In the genomic region with DNA sequence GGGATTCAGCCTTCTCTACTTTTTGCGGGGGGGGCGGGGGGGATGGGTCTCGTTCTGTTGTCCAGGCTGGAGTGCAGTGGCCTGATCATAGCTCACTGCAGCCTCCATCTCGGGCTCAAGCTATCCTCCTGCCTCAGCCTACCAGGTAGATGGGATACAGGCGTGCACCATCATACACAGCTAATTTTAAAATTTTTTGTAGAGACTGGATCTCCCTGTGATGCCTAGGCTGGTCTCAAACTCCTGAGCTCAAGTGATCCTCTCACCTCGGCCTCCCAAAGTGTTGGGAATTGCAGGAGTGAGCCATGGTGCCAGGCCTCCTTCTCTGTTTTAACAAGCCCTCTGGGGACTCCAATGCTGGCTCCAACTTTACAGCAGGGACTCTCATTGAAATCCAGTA, we compare ENCODE assay signal across 9 cellular contexts. TPM values are rescaled to one million over a fixed set of nuclear protein-coding genes. Genes with fewer than 3 reads are reported as not detected.
DNase-seq lines count a peak whose midpoint lies in the region; TF ChIP-seq lines count a peak whose summit lies in the region.
"Had no signal": no experiment of that assay in that cellular context is flagged by ENCODE, and none has a peak within 500 bp of the region (broad histone marks: within the 10 kb centered on the region; RNA-seq: fewer than 3 reads in every experiment).

No MANE protein-coding gene starts in this region.

- TF ChIP-seq CTCF in coronary artery (IDR thresholded peaks at IDR 0.05) (no peak), neural crest cell (conservative IDR thresholded peaks at IDR 0.05) (no peak), ovary (IDR thresholded peaks at IDR 0.05) (no peak)

- H3K36me3 ChIP-seq in CD4-positive, alpha-beta memory T cell (ENCODE audit: insufficient read depth, low read length): peaks cover 26% of the 10 kb centered on the region
- peaks cover 7% of the 10 kb centered on the region; the same call in 1 of the 2 replicates for H3K36me3 ChIP-seq in HUES64 (ENCODE audit: insufficient read depth, low read length)
- H3K36me3 ChIP-seq in ovary: peaks cover 2% of the 10 kb centered on the region

- CTCF ChIA-PET in CD4-positive, alpha-beta memory T cell (lab: Charles Lee; ENCODE audit: partially characterized antibody): interaction anchor here (0.9 to 4.0 kb wide), 3 partner anchors 8 to 49 kb away, joined by 3 to 24 read pairs (median 12); no protein-coding TSS in a partner anchor

- H3K4me1 Mint-ChIP-seq in CD4-positive, alpha-beta memory T cell: peaks cover 18 to 28% (median 24%) of the 10 kb centered on the region in 4 donors
- peaks cover 32% of the 10 kb centered on the region for H3K4me1 Mint-ChIP-seq in neural crest cell

- peak overlapping the region; percentile 65 to 93 (median 77) for H3K4me3 Mint-ChIP-seq in CD4-positive, alpha-beta memory T cell
- peak overlapping the region; percentile 81 for H3K4me3 Mint-ChIP-seq in neural crest cell

- no peak for DNase-seq in CD4-positive, alpha-beta memory T cell
- DNase-seq in coronary artery (ENCODE audit: low spot score): no peak
- no peak for DNase-seq in neural crest cell (ENCODE audit: low read depth, low spot score)
- no peak for DNase-seq in NCI-H345 (lab: John Stamatoyannopoulos, UW)
- DNase-seq in ovary: no peak
- DNase-seq in stimulated activated CD4-positive, alpha-beta T cell treated with anti-CD3 and anti-CD28 coated beads, Interleukin-2, amount 100 ng/mL, for 48 hours: no peak
- no peak for DNase-seq in NCI-H2107 treated with DMSO at 0.1 percent for 48 hours (lab: John Stamatoyannopoulos, UW; ENCODE audit: unreplicated experiment)
- DNase-seq: cortex of kidney had no signal

- peaks cover 24 to 29% of the 10 kb centered on the region in 2 donors for H3K9me3 ChIP-seq in CD4-positive, alpha-beta memory T cell (ENCODE audit: control insufficient read depth in 1 of 2, low read length in 2 of 2)
- H3K9me3 ChIP-seq in HUES64 (ENCODE audit: insufficient read depth, low read depth, low read length) (peaks cover 29% of the 10 kb centered on the region), ovary (peaks cover 0 to 9% of the 10 kb centered on the region in 2 donors)

- H3K9ac ChIP-seq in HUES64 (ENCODE audit: low read depth, low read length): no peak overlapping the region

- H3K27ac ChIP-seq in CD4-positive, alpha-beta memory T cell (ENCODE audit: low read depth, low read length): no peak overlapping the region
- no peak overlapping the region for H3K27ac ChIP-seq in HUES64 (ENCODE audit: low read depth, low read length)
- no peak overlapping the region for H3K27ac ChIP-seq in coronary artery
- H3K27ac ChIP-seq in ovary: no peak overlapping the region

- H3K36me3 Mint-ChIP-seq in CD4-positive, alpha-beta memory T cell: peaks cover 44 to 50% of the 10 kb centered on the region in 2 donors
- peaks cover 28% of the 10 kb centered on the region for H3K36me3 Mint-ChIP-seq in neural crest cell (ENCODE audit: low read depth)

- H3K27me3 ChIP-seq in CD4-positive, alpha-beta memory T cell (ENCODE audit: insufficient read depth, low read length): no peaks in the 10 kb centered on the region
- peaks cover 12% of the 10 kb centered on the region for H3K27me3 ChIP-seq in HUES64 (ENCODE audit: insufficient read depth, low read length)
- H3K27me3 ChIP-seq in ovary: no peaks in the 10 kb centered on the region

- H3K4me3 ChIP-seq in CD4-positive, alpha-beta memory T cell (ENCODE audit: low read length in 2 of 2): peak overlapping the region in 1 of 2 donors; percentile 62
- peak overlapping the region; percentile 69 for H3K4me3 ChIP-seq in HUES64 (ENCODE audit: low read length)
- peak overlapping the region; percentile 88 for H3K4me3 ChIP-seq in coronary artery
- no peak overlapping the region for H3K4me3 ChIP-seq in ovary

- POLR2A ChIA-PET in CD4-positive, alpha-beta memory T cell (lab: Charles Lee; ENCODE audit: partially characterized antibody): interaction anchor here (1.7 to 2.3 kb wide), 2 partner anchors 39 to 45 kb away, joined by 4 to 7 read pairs; no protein-coding TSS in a partner anchor

- TF ChIP-seq EP300 in ovary (IDR thresholded peaks at IDR 0.05): no peak

- WGBS in HUES64: 62% methylated on average over 6 of the region's 6 CpGs
- WGBS in ovary, 3 donors: 50 to 51% (median 51%) methylated on average over 6 of the region's 6 CpGs

- TF ChIP-seq POLR2A in ovary (IDR thresholded peaks at IDR 0.05): no peak

- H3K27ac Mint-ChIP-seq in CD4-positive, alpha-beta memory T cell: peak overlapping the region in 6 of 7 donors; percentile 35 to 86 (median 50)
- H3K27ac Mint-ChIP-seq in neural crest cell (ENCODE audit: unreplicated experiment): no peak overlapping the region

- H3K4me1 ChIP-seq in CD4-positive, alpha-beta memory T cell (ENCODE audit: insufficient read depth, low read length): peaks cover 18% of the 10 kb centered on the region
- no peaks in the 10 kb centered on the region for H3K4me1 ChIP-seq in HUES64 (ENCODE audit: insufficient read depth, low read length)
- H3K4me1 ChIP-seq in ovary (ENCODE audit: insufficient read depth): peaks cover 6% of the 10 kb centered on the region

- peaks cover 4 to 66% (median 54%) of the 10 kb centered on the region in 8 donors for H3K9me3 Mint-ChIP-seq in CD4-positive, alpha-beta memory T cell
- peaks cover 13% of the 10 kb centered on the region for H3K9me3 Mint-ChIP-seq in neural crest cell

- intact Hi-C loops in CD4-positive, alpha-beta memory T cell (cut with micrococcal nuclease): loop anchor here (5.0 kb wide), 1 partner anchor 37 kb away; a partner anchor contains a TSS
- intact Hi-C loops in ovary (cut with DNase I): no loop called here

- H3K27me3 Mint-ChIP-seq in CD4-positive, alpha-beta memory T cell: no peaks in the 10 kb centered on the region
- peaks cover 8% of the 10 kb centered on the region for H3K27me3 Mint-ChIP-seq in neural crest cell (ENCODE audit: low read depth)

RNA-seq across cellular contexts. Expression of a gene that starts 0.6 kb away (rescaled TPM):
- total RNA-seq in CD4-positive, alpha-beta memory T cell: 10 to 100 TPM; 33.9 to 34.7 TPM
- 10 to 100 TPM; 10.1 to 23.9 TPM for polyA plus RNA-seq in CD4-positive, alpha-beta memory T cell
- 3.5 TPM for polyA plus RNA-seq in HUES64 (2013, experiment 1 of 2)
- 3.7 TPM for polyA plus RNA-seq in HUES64 (2013, experiment 2 of 2)
- total RNA-seq in neural crest cell: 7.5 and 8.1 TPM in 2 replicates
- total RNA-seq in ovary: 1 to 10 TPM; 2.6 to 5.4 (median 4.5) TPM
- polyA plus RNA-seq in ovary: 1 to 10 TPM; 2.9 to 5.1 TPM

RNA-seq across cellular contexts. Expression of a gene that starts 35.5 kb away (rescaled TPM):
- 100 to 1,000 TPM; 205 to 221 TPM for total RNA-seq in CD4-positive, alpha-beta memory T cell
- polyA plus RNA-seq in CD4-positive, alpha-beta memory T cell: 10 to 100 TPM; 16.3 to 55.4 TPM
- 86.1 TPM for polyA plus RNA-seq in HUES64 (2013, experiment 1 of 2)
- 110 TPM for polyA plus RNA-seq in HUES64 (2013, experiment 2 of 2)
- total RNA-seq in neural crest cell (100 and 103 TPM in 2 replicates), ovary (10 to 100 TPM; 58.3 to 93.7 (median 72.7) TPM)
- polyA plus RNA-seq in ovary: 10 to 100 TPM; 44.5 to 71.6 TPM

RNA-seq across cellular contexts. Expression of a gene that starts 37.9 kb away (rescaled TPM):
- total RNA-seq in CD4-positive, alpha-beta memory T cell: 1 to 10 TPM; 9.2 to 9.7 TPM
- polyA plus RNA-seq in CD4-positive, alpha-beta memory T cell: 1 to 10 TPM; 5.4 to 5.7 TPM
- polyA plus RNA-seq in HUES64 (2013, experiment 1 of 2): 3.6 TPM
- polyA plus RNA-seq in HUES64 (2013, experiment 2 of 2): 3.7 TPM
- total RNA-seq in neural crest cell (6.2 and 7.2 TPM in 2 replicates), ovary (1 to 10 TPM; 1.9 to 5.5 (median 2.9) TPM)
- 1 to 10 TPM; 1.5 to 3.7 TPM for polyA plus RNA-seq in ovary
